24 cellular contexts compared by ENCODE assay signal in genomic region chr18:69999671-70000070, GRCh38. TPM values are rescaled to one million over a fixed set of nuclear protein-coding genes. Genes with fewer than 3 reads are reported as not detected.
DNase-seq lines count a peak whose midpoint lies in the region; ATAC-seq, FAIRE-seq and TF ChIP-seq lines count a peak whose summit lies in the region.
"Had no signal": no experiment of that assay in that cellular context is flagged by ENCODE, and none has a peak within 500 bp of the region (broad histone marks: within the 10 kb centered on the region; RNA-seq: fewer than 3 reads in every experiment).

No MANE protein-coding gene starts in this region.

- FAIRE-seq in H54 (lab: Jason Lieb, UNC): no peak
- FAIRE-seq: A204.1, GM12891, GM18507, H1 had no signal

- no peak overlapping the region for H3K4me3 ChIP-seq in left ventricle myocardium inferior
- H3K4me3 ChIP-seq: BLaER1 treated with 17β-estradiol and CSF1 and Interleukin-3, amounts not matched to agents 10 nM and 100 nM had no signal

- no peaks in the 10 kb centered on the region for H3K36me3 Mint-ChIP-seq in glutamatergic neuron (ENCODE audit: unreplicated experiment)
- peaks cover 23 to 54% of the 10 kb centered on the region in 2 donors for H3K36me3 Mint-ChIP-seq in stimulated activated naive B cell treated with anti-CD40 and anti-IgM and Interleukin-4, amounts not matched to agents 10 μg/mL and 1 μg/mL and 100 μg/mL, for 72 hours

- TF ChIP-seq POLR2A in H54 (IDR thresholded peaks at IDR 0.05; ENCODE audit: low read depth, low read length): no peak

- H3K27me3 Mint-ChIP-seq in glutamatergic neuron (ENCODE audit: unreplicated experiment): no peaks in the 10 kb centered on the region
- H3K27me3 Mint-ChIP-seq in stimulated activated naive B cell treated with anti-CD40 and anti-IgM and Interleukin-4, amounts not matched to agents 10 μg/mL and 1 μg/mL and 100 μg/mL, for 72 hours: no peaks in the 10 kb centered on the region
- H3K27me3 Mint-ChIP-seq: CD4-positive, alpha-beta T cell had no signal

- no peak for DNase-seq in left ventricle myocardium inferior
- DNase-seq in Right ventricle myocardium superior: no peak
- DNase-seq in astrocyte of the hippocampus (ENCODE audit: low read depth, low spot score): peak; percentile 71
- DNase-seq in cerebellum (ENCODE audit: low spot score): peak; percentile 8
- peak; percentile 46 for DNase-seq in smooth muscle cell of the brain vasculature (ENCODE audit: low read depth, low spot score)
- no peak for DNase-seq in glutamatergic neuron
- no peak for DNase-seq in H54 (ENCODE audit: insufficient read length, low spot score)
- no peak for DNase-seq in stimulated activated naive B cell treated with anti-CD40 and anti-IgM and Interleukin-4, amounts not matched to agents 10 μg/mL and 1 μg/mL and 100 μg/mL, for 72 hours
- DNase-seq: BE2C; CD4-positive, alpha-beta T cell; CD8-positive, alpha-beta memory T cell; DMS 273 treated with DMSO at 0.1 percent for 48 hours; DMS79; EL; GF-D8; H9 had no signal

- H3K9me3 ChIP-seq in left ventricle myocardium inferior (replicated peaks): no peaks in the 10 kb centered on the region
- H3K9me3 ChIP-seq: BE2C; BLaER1 treated with 17β-estradiol and CSF1 and Interleukin-3, amounts not matched to agents 10 nM and 100 nM had no signal

- no peak overlapping the region for H3K27ac Mint-ChIP-seq in glutamatergic neuron (ENCODE audit: unreplicated experiment)
- H3K27ac Mint-ChIP-seq in stimulated activated naive B cell treated with anti-CD40 and anti-IgM and Interleukin-4, amounts not matched to agents 10 μg/mL and 1 μg/mL and 100 μg/mL, for 72 hours: no peak overlapping the region
- H3K27ac Mint-ChIP-seq: CD4-positive, alpha-beta T cell; CD8-positive, alpha-beta memory T cell; H9 had no signal

- H3K4me1 Mint-ChIP-seq in glutamatergic neuron (ENCODE audit: low read depth, unreplicated experiment): peaks cover 10% of the 10 kb centered on the region
- peaks cover 0 to 5% of the 10 kb centered on the region in 2 donors for H3K4me1 Mint-ChIP-seq in stimulated activated naive B cell treated with anti-CD40 and anti-IgM and Interleukin-4, amounts not matched to agents 10 μg/mL and 1 μg/mL and 100 μg/mL, for 72 hours
- H3K4me1 Mint-ChIP-seq: CD14-positive monocyte had no signal

- ATAC-seq in Right ventricle myocardium superior (ENCODE audit: poor library complexity): no peak
- ATAC-seq in stimulated activated naive B cell treated with anti-CD40 and anti-IgM and Interleukin-4, amounts not matched to agents 10 μg/mL and 1 μg/mL and 100 μg/mL, for 72 hours (replicated peaks): no peak
- ATAC-seq: HCT116 had no signal

- no peaks in the 10 kb centered on the region for H3K27me3 ChIP-seq in left ventricle myocardium inferior (ENCODE audit: low read depth)
- H3K27me3 ChIP-seq: BE2C; BLaER1 treated with 17β-estradiol and CSF1 and Interleukin-3, amounts not matched to agents 10 nM and 100 nM had no signal

- no peak for TF ChIP-seq CTCF in left ventricle myocardium inferior (IDR thresholded peaks at IDR 0.05; ENCODE audit: borderline replicate concordance)
- TF ChIP-seq CTCF in glutamatergic neuron (IDR thresholded peaks at IDR 0.05; ENCODE audit: partially characterized antibody, unreplicated experiment): no peak

- H3K4me3 Mint-ChIP-seq in glutamatergic neuron (ENCODE audit: unreplicated experiment): no peak overlapping the region
- no peak overlapping the region for H3K4me3 Mint-ChIP-seq in stimulated activated naive B cell treated with anti-CD40 and anti-IgM and Interleukin-4, amounts not matched to agents 10 μg/mL and 1 μg/mL and 100 μg/mL, for 72 hours
- H3K4me3 Mint-ChIP-seq: CD14-positive monocyte; CD4-positive, alpha-beta T cell; CD8-positive, alpha-beta memory T cell; H9 had no signal

- H3K36me3 ChIP-seq in left ventricle myocardium inferior: peaks cover 4% of the 10 kb centered on the region
- H3K36me3 ChIP-seq: BE2C had no signal

- peaks cover 56% of the 10 kb centered on the region for H3K4me1 ChIP-seq in left ventricle myocardium inferior
- H3K4me1 ChIP-seq: BE2C; BLaER1 treated with 17β-estradiol and CSF1 and Interleukin-3, amounts not matched to agents 10 nM and 100 nM had no signal

- H3K27ac ChIP-seq in left ventricle myocardium inferior (replicated peaks): peak overlapping the region; percentile 77
- H3K27ac ChIP-seq: 22Rv1; BLaER1 treated with 17β-estradiol and CSF1 and Interleukin-3, amounts not matched to agents 10 nM and 100 nM had no signal

- H3K9me3 Mint-ChIP-seq in glutamatergic neuron (ENCODE audit: unreplicated experiment): no peaks in the 10 kb centered on the region
- peaks cover 0 to 6% of the 10 kb centered on the region in 2 donors for H3K9me3 Mint-ChIP-seq in stimulated activated naive B cell treated with anti-CD40 and anti-IgM and Interleukin-4, amounts not matched to agents 10 μg/mL and 1 μg/mL and 100 μg/mL, for 72 hours
- H3K9me3 Mint-ChIP-seq: CD4-positive, alpha-beta T cell; CD8-positive, alpha-beta memory T cell; H9 had no signal

- intact Hi-C loops in left ventricle myocardium inferior (cut with micrococcal nuclease): no loop called here
- intact Hi-C loops in Right ventricle myocardium superior (cut with DNase I): no loop called here

RNA-seq across cellular contexts. Expression of gene CD226, which starts 52.0 kb away (rescaled TPM):
- total RNA-seq in left ventricle myocardium inferior (0.91 TPM), Right ventricle myocardium superior (0.94 TPM), cerebellum (1.1 TPM), glutamatergic neuron (ENCODE audit: unreplicated experiment) (0.05 TPM)
- total RNA-seq: H1, H9 had no signal

Comparison
In these comparisons a context has a peak if more than half of its experiments do, and no peak if none do; other contexts are left out.
1. DNase-seq: peak in astrocyte of the hippocampus (single experiment), cerebellum (single experiment) and smooth muscle cell of the brain vasculature (single experiment); none in left ventricle myocardium inferior (single experiment), Right ventricle myocardium superior (single experiment), glutamatergic neuron (single experiment), H54 (single experiment) and stimulated activated naive B cell treated with anti-CD40 and anti-IgM and Interleukin-4, amounts not matched to agents 10 μg/mL and 1 μg/mL and 100 μg/mL, for 72 hours (single experiment).